Comparison of ENCODE assay signal across 23 cellular contexts in genomic region chr12:95693689-95694088, GRCh38.
A peak's percentile ranks its signal among the peaks of the same experiment; 100 is the strongest.
DNase-seq lines count a peak whose midpoint lies in the region; ATAC-seq and TF ChIP-seq lines count a peak whose summit lies in the region.
"Had no signal": no experiment of that assay in that cellular context is flagged by ENCODE, and none has a peak within 500 bp of the region (broad histone marks: within the 10 kb centered on the region; RNA-seq: fewer than 3 reads in every experiment).

No MANE protein-coding gene starts in this region.

- no peaks in the 10 kb centered on the region for H4K20me1 ChIP-seq in smooth muscle cell (ENCODE audit: low read depth)

- no peak overlapping the region for H3K4me2 ChIP-seq in smooth muscle cell

- no peak for TF ChIP-seq CTCF in heart left ventricle (IDR thresholded peaks at IDR 0.05)
- no peak for TF ChIP-seq CTCF in tibial artery (IDR thresholded peaks at IDR 0.05)
- TF ChIP-seq CTCF in smooth muscle cell (IDR thresholded peaks at IDR 0.05; ENCODE audit: borderline replicate concordance, insufficient read depth, poor library complexity, severe bottlenecking) = no peak

- H2AFZ ChIP-seq in smooth muscle cell (ENCODE audit: low read depth) = no peak overlapping the region

- H3K79me2 ChIP-seq in smooth muscle cell (ENCODE audit: low read depth) = no peaks in the 10 kb centered on the region

- intact Hi-C loops in heart left ventricle (cut with DNase I) = no loop called here
- intact Hi-C loops in Right ventricle myocardium inferior (cut with DNase I) = no loop called here
- intact Hi-C loops in tibial artery (cut with DNase I; ENCODE audit: low total_unique reads) = no loop called here

- no peaks in the 10 kb centered on the region for H3K27me3 ChIP-seq in heart left ventricle
- H3K27me3 ChIP-seq in mucosa of rectum (ENCODE audit: control insufficient read depth in 2 of 2, insufficient read depth in 2 of 2, low read length in 2 of 2) = no peaks in the 10 kb centered on the region
- no peaks in the 10 kb centered on the region for H3K27me3 ChIP-seq in tibial artery
- peaks cover 4% of the 10 kb centered on the region for H3K27me3 ChIP-seq in smooth muscle cell (ENCODE audit: low read depth)
- no peaks in the 10 kb centered on the region for H3K27me3 ChIP-seq in effector memory CD4-positive, alpha-beta T cell (replicated peaks; ENCODE audit: control insufficient read depth, insufficient read depth, low read length, poor library complexity, severe bottlenecking)
- H3K27me3 ChIP-seq: BE2C, MG63 had no signal

- TF ChIP-seq POLR2A in heart left ventricle (IDR thresholded peaks at IDR 0.05) = no peak

- DNase-seq in heart left ventricle (no peak), Right ventricle myocardium inferior (ENCODE audit: missing footprints) (no peak), NCI-H748 treated with DMSO at 0.1 percent for 48 hours (lab: John Stamatoyannopoulos, UW) (peak; percentile 49), tibial artery (no peak), smooth muscle cell (lab: John Stamatoyannopoulos, UW; ENCODE audit: unreplicated experiment) (no peak)
- DNase-seq in stimulated activated naive CD4-positive, alpha-beta T cell (lab: John Stamatoyannopoulos, UW) = no peak
- no peak for DNase-seq in effector memory CD4-positive, alpha-beta T cell
- DNase-seq: BE2C; CD4-positive, CD25-positive, alpha-beta regulatory T cell; COR-L47; GOT3; Kasumi-1; MG63; NCI-H1048; NCI-H1436; NCI-H2029 treated with DMSO at 0.1 percent for 48 hours; NCI-H226; NCI-H524; OCI-M1; SHP77 treated with DMSO at 0.1 percent for 48 hours had no signal

- H3K4me3 ChIP-seq in heart left ventricle (no peak overlapping the region), mucosa of rectum (ENCODE audit: low read length in 2 of 2) (peak overlapping the region; percentile 14 to 35), tibial artery (no peak overlapping the region), smooth muscle cell (no peak overlapping the region)
- H3K4me3 ChIP-seq in effector memory CD4-positive, alpha-beta T cell (ENCODE audit: insufficient read depth, low read depth, low read length, poor library complexity, severe bottlenecking) = no peak overlapping the region
- H3K4me3 ChIP-seq: GM12878, MG63 had no signal

- H3F3A ChIP-seq in smooth muscle cell (ENCODE audit: low read depth) = no peaks in the 10 kb centered on the region

- H3K36me3 ChIP-seq in heart left ventricle = peaks cover 0 to 8% (median 0%) of the 10 kb centered on the region in 9 donors
- H3K36me3 ChIP-seq in mucosa of rectum (ENCODE audit: control insufficient read depth in 2 of 2, insufficient read depth in 2 of 2, low read length in 2 of 2) = no peaks in the 10 kb centered on the region
- H3K36me3 ChIP-seq in tibial artery = no peaks in the 10 kb centered on the region
- H3K36me3 ChIP-seq in smooth muscle cell (ENCODE audit: low read depth) = no peaks in the 10 kb centered on the region
- H3K36me3 ChIP-seq in effector memory CD4-positive, alpha-beta T cell (ENCODE audit: control insufficient read depth, insufficient read depth, low read length) = no peaks in the 10 kb centered on the region
- H3K36me3 ChIP-seq: BE2C had no signal

- H3K9me3 ChIP-seq in heart left ventricle (no peaks in the 10 kb centered on the region), mucosa of rectum (ENCODE audit: control insufficient read depth in 2 of 2, low read length in 2 of 2) (no peaks in the 10 kb centered on the region), tibial artery (no peaks in the 10 kb centered on the region), smooth muscle cell (replicated peaks; ENCODE audit: low read depth) (no peaks in the 10 kb centered on the region)
- H3K9me3 ChIP-seq in effector memory CD4-positive, alpha-beta T cell (ENCODE audit: control insufficient read depth, low read length) = no peaks in the 10 kb centered on the region
- H3K9me3 ChIP-seq: BE2C, MG63 had no signal

- H3K9ac ChIP-seq in mucosa of rectum (ENCODE audit: low read depth in 1 of 2, low read length in 2 of 2) (no peak overlapping the region), smooth muscle cell (ENCODE audit: low read depth) (no peak overlapping the region)

- H3K4me1 ChIP-seq in heart left ventricle = peaks cover 0 to 23% (median 6%) of the 10 kb centered on the region in 12 donors
- peaks cover 3% of the 10 kb centered on the region in 2 donors for H3K4me1 ChIP-seq in mucosa of rectum (ENCODE audit: control insufficient read depth in 2 of 2, insufficient read depth in 2 of 2, low read length in 2 of 2)
- peaks cover 0 to 36% (median 15%) of the 10 kb centered on the region in 4 donors for H3K4me1 ChIP-seq in tibial artery
- H3K4me1 ChIP-seq in smooth muscle cell (ENCODE audit: low read depth) = no peaks in the 10 kb centered on the region
- H3K4me1 ChIP-seq in effector memory CD4-positive, alpha-beta T cell (ENCODE audit: control insufficient read depth, insufficient read depth, low read length, poor library complexity, severe bottlenecking) = no peaks in the 10 kb centered on the region
- H3K4me1 ChIP-seq: BE2C had no signal

- WGBS in heart left ventricle, 4 donors = 75 to 85% (median 80%) methylated on average over 2 of the region's 2 CpGs
- WGBS in smooth muscle cell (ENCODE audit: low lambda C conversion rate) = 78% methylated on average over 2 of the region's 2 CpGs

- H3K27ac ChIP-seq in heart left ventricle (peak overlapping the region in 9 of 12 donors; percentile 31 to 67 (median 42)), mucosa of rectum (ENCODE audit: low read depth in 2 of 2, low read length in 2 of 2) (peak overlapping the region; percentile 35 to 48), tibial artery (peak overlapping the region; percentile 53 to 57), smooth muscle cell (ENCODE audit: low read depth) (no peak overlapping the region)
- no peak overlapping the region for H3K27ac ChIP-seq in effector memory CD4-positive, alpha-beta T cell (ENCODE audit: insufficient read depth, low read length, poor library complexity, severe bottlenecking)

- ATAC-seq in heart left ventricle (no peak), Right ventricle myocardium inferior (no peak)
- ATAC-seq: GM12878, SK-N-SH treated with all-trans-retinoic acid at 6 μM for 48 hours had no signal

Comparison
In these comparisons a context has a peak if more than half of its experiments do, and no peak if none do; other contexts are left out.
1. H3K27ac ChIP-seq: peak in heart left ventricle (9 of 12), mucosa of rectum (2 of 2) and tibial artery (2 of 2); none in smooth muscle cell (single experiment) and effector memory CD4-positive, alpha-beta T cell (single experiment).
2. H3K4me3 ChIP-seq: peak in mucosa of rectum (2 of 2); none in heart left ventricle (0 of 12), tibial artery (0 of 2), smooth muscle cell (single experiment) and effector memory CD4-positive, alpha-beta T cell (single experiment).